In genomic region chr9:130235558-130236435, GRCh38 we compare ENCODE assay signal across 8 cellular contexts. TPM values are rescaled to one million over a fixed set of nuclear protein-coding genes. Genes with fewer than 3 reads are reported as not detected.
DNase-seq lines count a peak whose midpoint lies in the region; ATAC-seq, FAIRE-seq and TF ChIP-seq lines count a peak whose summit lies in the region.

No MANE protein-coding gene starts in this region.

- peaks cover 3% of the 10 kb centered on the region for H3K4me1 ChIP-seq in A673 (ENCODE audit: insufficient read depth, low read length, poor library complexity, severe bottlenecking)
- peaks cover 8% of the 10 kb centered on the region for H3K4me1 ChIP-seq in endothelial cell of umbilical vein (ENCODE audit: control insufficient read depth, extremely low read depth, insufficient read depth, low read length)

- no peak for TF ChIP-seq POLR2A in GM12892 (IDR thresholded peaks at IDR 0.05; ENCODE audit: low read depth, low read length)
- TF ChIP-seq POLR2A in endothelial cell of umbilical vein (IDR thresholded peaks at IDR 0.05; ENCODE audit: low read depth, low read length): no peak

- peaks cover 6 to 8% of the 10 kb centered on the region in 2 donors for H3K4me1 Mint-ChIP-seq in natural killer cell
- H3K4me1 Mint-ChIP-seq in stimulated activated effector memory CD8-positive, alpha-beta T cell treated with anti-CD3 and anti-CD28 coated beads, Interleukin-12 subunit alpha, Interleukin-12 subunit beta, amount 100 ng/mL, for 72 hours: peaks cover 27% of the 10 kb centered on the region

- H3K4me3 ChIP-seq in A673 (ENCODE audit: low read depth, low read length, poor library complexity, severe bottlenecking): no peak overlapping the region
- H3K4me3 ChIP-seq in endothelial cell of umbilical vein (replicated peaks in 1 of 3; ENCODE audit: insufficient read depth in 1 of 3, low read depth in 1 of 3, low read length in 3 of 3): no peak overlapping the region

- no peaks in the 10 kb centered on the region for H3K9me1 ChIP-seq in endothelial cell of umbilical vein (replicated peaks; ENCODE audit: control insufficient read depth, extremely low read depth, insufficient read depth, low read length)

- H3K27ac Mint-ChIP-seq in natural killer cell: peak overlapping the region in 1 of 2 donors; percentile 43
- no peak overlapping the region for H3K27ac Mint-ChIP-seq in stimulated activated effector memory CD8-positive, alpha-beta T cell treated with anti-CD3 and anti-CD28 coated beads, Interleukin-12 subunit alpha, Interleukin-12 subunit beta, amount 100 ng/mL, for 72 hours

- BruUV-seq in A673 (replicated peaks; lab: Mats Ljungman, UMichigan) (no TSS peak), endothelial cell of umbilical vein (replicated peaks; lab: Mats Ljungman, UMichigan) (TSS peak; percentile 30)

- dilution Hi-C loops in endothelial cell of umbilical vein (cut with MboI; ENCODE audit: extremely low pct_ligation_motif_present, low sequenced_read_pairs): no loop called here

- H3K4me2 ChIP-seq in endothelial cell of umbilical vein (ENCODE audit: insufficient read depth, low read length): no peak overlapping the region

- no peak overlapping the region for H3K27ac ChIP-seq in A673 (ENCODE audit: low read depth, low read length, poor library complexity, severe bottlenecking)
- H3K27ac ChIP-seq in endothelial cell of umbilical vein (ENCODE audit: insufficient read depth, low read depth, low read length): no peak overlapping the region

- no peak overlapping the region for H3K4me3 Mint-ChIP-seq in natural killer cell
- H3K4me3 Mint-ChIP-seq in stimulated activated effector memory CD8-positive, alpha-beta T cell treated with anti-CD3 and anti-CD28 coated beads, Interleukin-12 subunit alpha, Interleukin-12 subunit beta, amount 100 ng/mL, for 72 hours: peak overlapping the region; percentile 24

- CTCF ChIA-PET in A673 (lab: Charles Lee): interaction anchor here (0.5 to 1.0 kb wide), 4 partner anchors 10 to 244 kb away, joined by 3 to 5 read pairs (median 4); no protein-coding TSS in a partner anchor
- CTCF ChIA-PET in endothelial cell of umbilical vein (lab: Charles Lee): interaction anchor here (0.6 to 3.2 kb wide), 45 partner anchors 9 to 498 kb away, joined by 3 to 54 read pairs (median 4); no protein-coding TSS in a partner anchor

- H3K79me2 ChIP-seq in endothelial cell of umbilical vein (ENCODE audit: control insufficient read depth, insufficient read depth, low read length): no peaks in the 10 kb centered on the region

- intact Hi-C loops in A673 (cut with micrococcal nuclease; ENCODE audit: unreplicated experiment): loop anchor here (1.0 kb wide), 1 partner anchor 130 kb away; no protein-coding TSS in a partner anchor
- intact Hi-C loops in endothelial cell of umbilical vein (cut with micrococcal nuclease): loop anchor here (1.0 to 10.0 kb wide), 3 partner anchors 108 to 351 kb away; no protein-coding TSS in a partner anchor
- intact Hi-C loops in natural killer cell (cut with micrococcal nuclease): loop anchor here (1.0 to 10.0 kb wide), 2 partner anchors 61 to 128 kb away; partner anchors contain the start of gene NCS1

- no peak overlapping the region for H2AFZ ChIP-seq in endothelial cell of umbilical vein (ENCODE audit: low read depth, low read length)

- POLR2A ChIA-PET in A673 (lab: Charles Lee; ENCODE audit: low non-redundant PET): interaction anchor here (0.6 kb wide), 2 partner anchors 61 to 1348 kb away, joined by 3 to 4 read pairs; no protein-coding TSS in a partner anchor
- POLR2A ChIA-PET in endothelial cell of umbilical vein (lab: Charles Lee): no interaction called here

- H3K36me3 ChIP-seq in A673 (ENCODE audit: insufficient read depth, low read length, poor library complexity, severe bottlenecking) (peaks cover 8% of the 10 kb centered on the region), endothelial cell of umbilical vein (ENCODE audit: control insufficient read depth in 2 of 2, extremely low read depth in 1 of 2, insufficient read depth in 2 of 2, low read length in 2 of 2) (peaks cover 7 to 13% of the 10 kb centered on the region in 2 experiments)

- H3K9ac ChIP-seq in endothelial cell of umbilical vein (replicated peaks; ENCODE audit: extremely low read depth, insufficient read depth, low read length): no peak overlapping the region

- peak; percentile 53 for FAIRE-seq in GM12892 (lab: Jason Lieb, UNC)
- FAIRE-seq in endothelial cell of umbilical vein (lab: Jason Lieb, UNC): peak; percentile 80

- DNase-seq in A673 (ENCODE audit: low spot score) (peak; percentile 77), GM12892 (ENCODE audit: insufficient read length) (peak; percentile 54), NCI-H82 (lab: John Stamatoyannopoulos, UW) (peak; percentile 86), endothelial cell of umbilical vein (ENCODE audit: low read depth, low spot score) (peak; percentile 49), natural killer cell (peak; percentile 73)
- DNase-seq in activated CD8-positive, alpha-beta memory T cell treated with anti-CD3 and anti-CD28 coated beads, Interleukin-2, amount 50 U/mL, for 48 hours: peak; percentile 92
- DNase-seq in stimulated activated effector memory CD8-positive, alpha-beta T cell treated with anti-CD3 and anti-CD28 coated beads, Interleukin-12 subunit alpha, Interleukin-12 subunit beta, amount 100 ng/mL, for 72 hours (ENCODE audit: low spot score in 2 of 2): peak; percentile 61 to 88

- ATAC-seq in natural killer cell (peak; percentile 66 to 82 (median 73)), HG03095 (IDR thresholded peaks at IDR 0.05; ENCODE audit: unreplicated experiment) (no peak)
- no peak for ATAC-seq in stimulated activated effector memory CD8-positive, alpha-beta T cell treated with anti-CD3 and anti-CD28 coated beads, Interleukin-12 subunit alpha, Interleukin-12 subunit beta, amount 100 ng/mL, for 72 hours

- no peaks in the 10 kb centered on the region for H3K9me3 ChIP-seq in A673 (ENCODE audit: low read depth, low read length, poor library complexity, severe bottlenecking)
- H3K9me3 ChIP-seq in endothelial cell of umbilical vein (replicated peaks; ENCODE audit: control insufficient read depth, insufficient read depth, low read length): no peaks in the 10 kb centered on the region

- H4K20me1 ChIP-seq in endothelial cell of umbilical vein (replicated peaks; ENCODE audit: control insufficient read depth, extremely low read depth, insufficient read depth, low read length): no peaks in the 10 kb centered on the region

- no peaks in the 10 kb centered on the region for H3K27me3 Mint-ChIP-seq in natural killer cell (ENCODE audit: low read depth in 2 of 2)

- no peaks in the 10 kb centered on the region for H3K9me3 Mint-ChIP-seq in natural killer cell
- no peaks in the 10 kb centered on the region for H3K9me3 Mint-ChIP-seq in stimulated activated effector memory CD8-positive, alpha-beta T cell treated with anti-CD3 and anti-CD28 coated beads, Interleukin-12 subunit alpha, Interleukin-12 subunit beta, amount 100 ng/mL, for 72 hours

- H3K27me3 ChIP-seq in A673 (replicated peaks; ENCODE audit: insufficient read depth, low read depth, low read length, poor library complexity): no peaks in the 10 kb centered on the region
- no peaks in the 10 kb centered on the region for H3K27me3 ChIP-seq in endothelial cell of umbilical vein (ENCODE audit: control insufficient read depth in 2 of 2, insufficient read depth in 2 of 2, low read length in 2 of 2)

- peak; percentile 99 for TF ChIP-seq CTCF in A673 (conservative IDR thresholded peaks at IDR 0.05; ENCODE audit: low read depth, low read length)
- TF ChIP-seq CTCF in endothelial cell of umbilical vein (IDR thresholded peaks at IDR 0.05; ENCODE audit: extremely low read depth in 1 of 2, insufficient read depth in 1 of 2, low read depth in 1 of 2, low read length in 2 of 2): peak; percentile 94 to 98
- TF ChIP-seq CTCF in natural killer cell (IDR thresholded peaks at IDR 0.05): peak; percentile 97

- H3K36me3 Mint-ChIP-seq in natural killer cell: no peaks in the 10 kb centered on the region
- peaks cover 35% of the 10 kb centered on the region for H3K36me3 Mint-ChIP-seq in stimulated activated effector memory CD8-positive, alpha-beta T cell treated with anti-CD3 and anti-CD28 coated beads, Interleukin-12 subunit alpha, Interleukin-12 subunit beta, amount 100 ng/mL, for 72 hours

TF ChIP-seq in endothelial cell of umbilical vein, 7 proteins besides CTCF, POLR2A, EP300 and RAD21:
- TF ChIP-seq FOS (IDR thresholded peaks at IDR 0.05; ENCODE audit: borderline replicate concordance, insufficient read depth, low read length) (no peak), POLR2AphosphoS5 (IDR thresholded peaks at IDR 0.05; ENCODE audit: insufficient read depth, low read depth, low read length) (peak; percentile 23), GATA2 (IDR thresholded peaks at IDR 0.05; ENCODE audit: insufficient read depth, insufficient read length, low read depth, low read length) (no peak)

RNA-seq across cellular contexts. Expression of gene HMCN2, which starts 29.8 kb away (rescaled TPM):
- 0.22 and 0.28 TPM in 2 replicates for total RNA-seq in A673 (2021)
- polyA plus RNA-seq in GM12892 (2012; ENCODE audit: missing spikeins): 0.06 TPM
- total RNA-seq in endothelial cell of umbilical vein: 0.18 and 0.24 TPM in 2 replicates
- 0.02 and 0.04 TPM in 2 replicates for polyA plus RNA-seq in endothelial cell of umbilical vein
- polyA plus RNA-seq in endothelial cell of umbilical vein (2011; cell fraction: cytosol; rRNA removed): 0.01 TPM in 1 of 2 replicates, not detected in the other
- 0.05 and 0.06 TPM in 2 replicates for polyA plus RNA-seq in endothelial cell of umbilical vein (2011; cell fraction: nucleus; rRNA removed)
- not detected in 2 replicates for polyA plus RNA-seq in endothelial cell of umbilical vein (2012)
- polyA minus RNA-seq in endothelial cell of umbilical vein: 0.05 TPM in 1 of 2 replicates, not detected in the other
- polyA minus RNA-seq in endothelial cell of umbilical vein (2011; cell fraction: cytosol; rRNA and poly(A)+ RNA removed): 0.41 TPM
- 0.19 TPM in 2 replicates for polyA minus RNA-seq in endothelial cell of umbilical vein (2011; cell fraction: nucleus; rRNA and poly(A)+ RNA removed)
- total RNA-seq in natural killer cell: not detected

Comparison
In these comparisons a context has a peak if more than half of its experiments do, and no peak if none do; other contexts are left out.
1. ATAC-seq: peak in natural killer cell (3 of 3); none in stimulated activated effector memory CD8-positive, alpha-beta T cell treated with anti-CD3 and anti-CD28 coated beads, Interleukin-12 subunit alpha, Interleukin-12 subunit beta, amount 100 ng/mL, for 72 hours (single experiment) and HG03095 (single experiment).
2. Peak in every context shown above with its lines, with median percentiles within 50 percentile points of each other: DNase-seq and CTCF ChIP-seq.